19 cellular contexts compared by ENCODE assay signal in the genomic region with DNA sequence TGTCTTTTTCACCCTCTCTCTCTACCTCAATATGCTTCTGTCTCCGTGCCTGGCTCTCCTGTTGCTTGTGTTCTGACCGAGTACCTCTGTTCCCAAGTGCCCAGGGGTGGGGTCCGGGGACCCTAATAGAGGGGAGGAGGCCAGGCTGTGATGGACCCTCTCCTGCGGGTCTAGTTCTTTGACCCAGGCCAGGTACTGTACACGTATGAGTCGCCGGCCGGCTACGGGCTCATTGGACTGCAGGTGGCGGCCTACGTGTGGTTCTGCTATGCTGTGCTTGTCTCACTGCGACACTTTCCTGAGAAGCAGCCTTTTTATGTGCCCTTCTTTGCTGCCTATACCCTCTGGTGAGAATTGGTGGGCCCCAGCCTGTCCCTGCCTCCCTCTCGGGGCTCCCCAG. TPM values are rescaled to one million over a fixed set of nuclear protein-coding genes. Genes with fewer than 3 reads are reported as not detected.
DNase-seq lines count a peak whose midpoint lies in the region; ATAC-seq, FAIRE-seq and TF ChIP-seq lines count a peak whose summit lies in the region.
"Had no signal": no experiment of that assay in that cellular context is flagged by ENCODE, and none has a peak within 500 bp of the region (broad histone marks: within the 10 kb centered on the region; RNA-seq: fewer than 3 reads in every experiment).

No MANE protein-coding gene starts in this region.

- CTCF ChIA-PET in GM12878 (lab: Yijun Ruan, JAX) = no interaction called here

- no peak for TF ChIP-seq CTCF in GM12878 (IDR thresholded peaks at IDR 0.05 in 2 of 3, conservative IDR thresholded peaks at IDR 0.05 in 1 of 3; ENCODE audit: control insufficient read depth in 2 of 3, extremely low read depth in 1 of 3, insufficient read depth in 1 of 3, low read depth in 3 of 3, low read length in 3 of 3)
- TF ChIP-seq CTCF in osteoblast (IDR thresholded peaks at IDR 0.05; ENCODE audit: extremely low read depth, low read depth, low read length) = no peak
- TF ChIP-seq CTCF in upper lobe of left lung (IDR thresholded peaks at IDR 0.05) = no peak

- DNase-seq in H7 (peak; percentile 51), GM12878 (ENCODE audit: low read depth, low spot score) (no peak), osteoblast (ENCODE audit: insufficient read length, low spot score, missing footprints) (peak; percentile 77), NAMALWA (ENCODE audit: low spot score) (no peak), NCI-H524 (lab: John Stamatoyannopoulos, UW) (no peak), upper lobe of left lung (no peak)
- DNase-seq: ACHN; AML-193; CD4-positive, alpha-beta memory T cell; DMS79; NCI-H1417; NCI-H187 treated with DMSO at 0.1 percent for 48 hours; NCI-H2171; NCI-H82 had no signal

- H3K4me3 ChIP-seq in BLaER1 treated with 17β-estradiol and CSF1 and Interleukin-3, amounts not matched to agents 10 nM and 100 nM = no peak overlapping the region
- no peak overlapping the region for H3K4me3 ChIP-seq in H7 (ENCODE audit: insufficient read depth, low read depth, low read length)
- no peak overlapping the region for H3K4me3 ChIP-seq in GM12878
- H3K4me3 ChIP-seq in osteoblast (ENCODE audit: insufficient read depth, low read length) = no peak overlapping the region
- H3K4me3 ChIP-seq in upper lobe of left lung = no peak overlapping the region

- H3K4me2 ChIP-seq in BLaER1 treated with 17β-estradiol and CSF1 and Interleukin-3, amounts not matched to agents 10 nM and 100 nM = peak overlapping the region in 6 of 11 experiments; percentile 7 to 65 (median 49); a peak in 6 of 22 replicates
- H3K4me2 ChIP-seq in GM12878 (ENCODE audit: control insufficient read depth, insufficient read depth) = peak overlapping the region; percentile 89
- H3K4me2 ChIP-seq in osteoblast (ENCODE audit: insufficient read depth, low read length) = no peak overlapping the region

- TF ChIP-seq EP300 in GM12878 (IDR thresholded peaks at IDR 0.05; ENCODE audit: borderline replicate concordance in 1 of 2, control insufficient read depth in 1 of 2, low read depth in 2 of 2, low read length in 2 of 2) (no peak), upper lobe of left lung (IDR thresholded peaks at IDR 0.05) (no peak)

- H3K36me3 ChIP-seq in BLaER1 treated with 17β-estradiol and CSF1 and Interleukin-3, amounts not matched to agents 10 nM and 100 nM = no peaks in the 10 kb centered on the region
- H3K36me3 ChIP-seq in H7 (replicated peaks; ENCODE audit: control insufficient read depth, insufficient read depth, low read length) (no peaks in the 10 kb centered on the region), GM12878 (ENCODE audit: control insufficient read depth in 2 of 2, insufficient read depth in 2 of 2, low read length in 1 of 2) (no peaks in the 10 kb centered on the region), osteoblast (ENCODE audit: insufficient read depth, low read length) (no peaks in the 10 kb centered on the region), upper lobe of left lung (no peaks in the 10 kb centered on the region)

- in situ Hi-C loops in GM12878 (cut with MboI) = no loop called here

- SMC1A ChIA-PET in GM12878 (lab: Charles Lee; ENCODE audit: uncharacterized antibody, unreplicated experiment) = interaction anchor here (1.0 kb wide), 1 partner anchor 13 kb away, joined by 4 read pairs; no protein-coding TSS in a partner anchor

- WGBS in GM12878 (ENCODE audit: insufficient coverage, insufficient replicate concordance, low lambda C conversion rate, missing lambda C conversion rate) = 74% methylated on average over 13 of the region's 13 CpGs
- 90 to 91% methylated on average over 13 of the region's 13 CpGs for WGBS in upper lobe of left lung, 2 donors

- POLR2A ChIA-PET in GM12878 (lab: Charles Lee) = no interaction called here

- peaks cover 44 to 78% (median 71%) of the 10 kb centered on the region in 11 experiments for H3K27me3 ChIP-seq in BLaER1 treated with 17β-estradiol and CSF1 and Interleukin-3, amounts not matched to agents 10 nM and 100 nM
- peaks cover 24% of the 10 kb centered on the region for H3K27me3 ChIP-seq in H7 (ENCODE audit: control insufficient read depth, insufficient read depth, low read length)
- H3K27me3 ChIP-seq in GM12878 (replicated peaks in 1 of 2; ENCODE audit: control insufficient read depth in 2 of 2, insufficient read depth in 2 of 2, low read length in 1 of 2) = peaks cover 4 to 5% of the 10 kb centered on the region in 2 experiments; a peak in 3 of 4 replicates
- H3K27me3 ChIP-seq in osteoblast (ENCODE audit: insufficient read depth, low read length) = peaks cover 33% of the 10 kb centered on the region
- peaks cover 0 to 19% (median 11%) of the 10 kb centered on the region in 4 donors for H3K27me3 ChIP-seq in upper lobe of left lung

- H3K27ac ChIP-seq in BLaER1 treated with 17β-estradiol and CSF1 and Interleukin-3, amounts not matched to agents 10 nM and 100 nM = no peak overlapping the region
- no peak overlapping the region for H3K27ac ChIP-seq in GM12878 (ENCODE audit: control insufficient read depth, insufficient read depth)
- no peak overlapping the region for H3K27ac ChIP-seq in osteoblast (ENCODE audit: low read depth, low read length)
- H3K27ac ChIP-seq in upper lobe of left lung = no peak overlapping the region

- RAD21 ChIA-PET in GM12878 (lab: Charles Lee; ENCODE audit: unreplicated experiment) = no interaction called here

- intact Hi-C loops in GM12878 (cut with micrococcal nuclease; ENCODE audit: unreplicated experiment) = no loop called here

- H3K79me2 ChIP-seq in GM12878 (ENCODE audit: control insufficient read depth, insufficient read depth, low read length) = no peaks in the 10 kb centered on the region
- no peaks in the 10 kb centered on the region for H3K79me2 ChIP-seq in osteoblast (ENCODE audit: insufficient read depth, low read length)

- FAIRE-seq in GM12878 (lab: Jason Lieb, UNC) = no peak
- FAIRE-seq: RCC 7860 had no signal

- no TSS peak for BruUV-seq in GM12878 (replicated peaks; lab: Mats Ljungman, UMichigan)

- H2AFZ ChIP-seq in GM12878 (ENCODE audit: control insufficient read depth, low read depth, low read length) (peak overlapping the region; percentile 94), osteoblast (ENCODE audit: low read length) (no peak overlapping the region)

- peaks cover 0 to 15% (median 5%) of the 10 kb centered on the region in 11 experiments; a peak in 7 of 22 replicates for H4K20me1 ChIP-seq in BLaER1 treated with 17β-estradiol and CSF1 and Interleukin-3, amounts not matched to agents 10 nM and 100 nM
- H4K20me1 ChIP-seq in GM12878 (ENCODE audit: control insufficient read depth, insufficient read depth) (no peaks in the 10 kb centered on the region), osteoblast (ENCODE audit: insufficient read depth, low read length) (peaks cover 4% of the 10 kb centered on the region)

- peaks cover 4 to 20% (median 11%) of the 10 kb centered on the region in 10 experiments; a peak in 13 of 20 replicates for H3K4me1 ChIP-seq in BLaER1 treated with 17β-estradiol and CSF1 and Interleukin-3, amounts not matched to agents 10 nM and 100 nM
- peaks cover 9% of the 10 kb centered on the region for H3K4me1 ChIP-seq in GM12878 (ENCODE audit: control insufficient read depth, insufficient read depth, low read length)
- no peaks in the 10 kb centered on the region for H3K4me1 ChIP-seq in osteoblast (ENCODE audit: insufficient read depth, low read length)
- peaks cover 11 to 22% (median 19%) of the 10 kb centered on the region in 4 donors for H3K4me1 ChIP-seq in upper lobe of left lung

- TF ChIP-seq POLR2A in GM12878 (IDR thresholded peaks at IDR 0.05; ENCODE audit: low read depth, low read length) (no peak), upper lobe of left lung (IDR thresholded peaks at IDR 0.05) (no peak)

- H3K9ac ChIP-seq in BLaER1 treated with 17β-estradiol and CSF1 and Interleukin-3, amounts not matched to agents 10 nM and 100 nM = no peak overlapping the region
- peak overlapping the region; percentile 50; the same call in 1 of the 2 replicates for H3K9ac ChIP-seq in GM12878 (ENCODE audit: control insufficient read depth, insufficient read depth, low read length)

- ATAC-seq in GM12878 = no peak
- ATAC-seq in upper lobe of left lung (ENCODE audit: low FRiP score in 2 of 2) = no peak
- ATAC-seq: HCT116, SK-N-SH treated with all-trans-retinoic acid at 6 μM for 48 hours had no signal

- no peaks in the 10 kb centered on the region; a peak in 1 of 22 replicates for H3K9me3 ChIP-seq in BLaER1 treated with 17β-estradiol and CSF1 and Interleukin-3, amounts not matched to agents 10 nM and 100 nM (replicated peaks in 1 of 11)
- no peaks in the 10 kb centered on the region for H3K9me3 ChIP-seq in GM12878 (replicated peaks; ENCODE audit: control insufficient read depth, insufficient read depth, low read length)
- H3K9me3 ChIP-seq in osteoblast (ENCODE audit: low read depth, low read length) = no peaks in the 10 kb centered on the region
- H3K9me3 ChIP-seq in upper lobe of left lung = no peaks in the 10 kb centered on the region

- no peak for TF ChIP-seq RAD21 in GM12878 (IDR thresholded peaks at IDR 0.05; ENCODE audit: insufficient read depth, low read depth, low read length)

RNA-seq across cellular contexts. Expression of a gene that starts 4.4 kb away (rescaled TPM):
- total RNA-seq in H7 (2014; rRNA removed; shearing (Covaris generic)) = 0.38 and 0.41 TPM in 2 replicates
- total RNA-seq in GM12878 (2013; cell fraction: nucleolus; rRNA removed) = 0.84 and 0.93 TPM in 2 replicates
- total RNA-seq in GM12878 (2014; rRNA removed) (0.11 TPM in 1 of 2 replicates, not detected in the other), GM12878 (2014; rRNA removed; fragmentation: Illumina TruSeq; extraction: Trizol) (0.04 and 0.09 TPM in 2 replicates), GM12878 (2021) (0.48 and 0.97 TPM in 2 replicates), osteoblast (not detected in 2 replicates), upper lobe of left lung (under 1 TPM in 3 of 6 donors, not detected in 3; 0.34 to 0.79 (median 0.49) TPM)
- 0.55 TPM for polyA plus RNA-seq in GM12878 (2011; ENCODE audit: low read depth)
- polyA plus RNA-seq in GM12878 (2011; rRNA removed) (0.09 and 0.45 TPM in 2 replicates), GM12878 (2014; fragmentation: Illumina TruSeq; extraction: Trizol) (0.09 and 0.14 TPM in 2 replicates), GM12878 (2014; fragmentation: Nextera tagmentation; extraction: Ambion mirVana) (not detected), GM12878 (2014; rRNA removed) (0.20 and 1.0 TPM in 2 replicates), GM12878 (2016; fragmentation: Nextera tagmentation; extraction: Ambion mirVana) (not detected)
- 0.21 and 0.53 TPM in 2 replicates for polyA plus RNA-seq in GM12878 (2011; cell fraction: cytosol; rRNA removed)
- 3.6 and 4.1 TPM in 2 replicates for polyA plus RNA-seq in GM12878 (2011; cell fraction: nucleus; rRNA removed)
- 1.2 and 2.1 TPM in 2 replicates for polyA plus RNA-seq in GM12878 (2012)
- polyA minus RNA-seq in GM12878 (2011; rRNA and poly(A)+ RNA removed) = 0.26 and 3.4 TPM in 2 replicates
- polyA minus RNA-seq in GM12878 (2011; cell fraction: cytosol; rRNA and poly(A)+ RNA removed) = not detected in 2 replicates
- 1.9 and 2.6 TPM in 2 replicates for polyA minus RNA-seq in GM12878 (2011; cell fraction: nucleus; rRNA and poly(A)+ RNA removed)
- total RNA-seq: CD4-positive, alpha-beta memory T cell; G401 had no signal
- polyA plus RNA-seq: CD4-positive, alpha-beta memory T cell had no signal

RNA-seq across cellular contexts. Expression of a gene that starts 7.9 kb away (rescaled TPM):
- 26.1 and 33.4 TPM in 2 replicates for total RNA-seq in H7 (2014; rRNA removed; shearing (Covaris generic))
- total RNA-seq in GM12878 (2013; cell fraction: nucleolus; rRNA removed) = 13.9 and 21.2 TPM in 2 replicates
- 3.3 and 4.5 TPM in 2 replicates for total RNA-seq in GM12878 (2014; rRNA removed)
- 2.2 and 2.8 TPM in 2 replicates for total RNA-seq in GM12878 (2014; rRNA removed; fragmentation: Illumina TruSeq; extraction: Trizol)
- 12.0 and 12.8 TPM in 2 replicates for total RNA-seq in GM12878 (2021)
- polyA plus RNA-seq in GM12878 (2011; ENCODE audit: low read depth) = 2.9 TPM
- 1.5 and 2.0 TPM in 2 replicates for polyA plus RNA-seq in GM12878 (2011; rRNA removed)
- 2.9 and 3.8 TPM in 2 replicates for polyA plus RNA-seq in GM12878 (2011; cell fraction: cytosol; rRNA removed)
- 11.7 and 15.6 TPM in 2 replicates for polyA plus RNA-seq in GM12878 (2011; cell fraction: nucleus; rRNA removed)
- 5.6 and 6.5 TPM in 2 replicates for polyA plus RNA-seq in GM12878 (2012)
- polyA plus RNA-seq in GM12878 (2014; fragmentation: Illumina TruSeq; extraction: Trizol) = 3.3 and 4.3 TPM in 2 replicates
- polyA plus RNA-seq in GM12878 (2014; fragmentation: Nextera tagmentation; extraction: Ambion mirVana) = under 1 TPM; 0.43 to 0.75 TPM
- 6.9 and 9.0 TPM in 2 replicates for polyA plus RNA-seq in GM12878 (2014; rRNA removed)
- 1 to 10 TPM; 2.3 to 2.6 TPM for polyA plus RNA-seq in GM12878 (2016; fragmentation: Nextera tagmentation; extraction: Ambion mirVana)
- polyA minus RNA-seq in GM12878 (2011; rRNA and poly(A)+ RNA removed) = 2.5 and 6.0 TPM in 2 replicates
- 4.7 and 6.0 TPM in 2 replicates for polyA minus RNA-seq in GM12878 (2011; cell fraction: cytosol; rRNA and poly(A)+ RNA removed)
- 7.4 and 10.6 TPM in 2 replicates for polyA minus RNA-seq in GM12878 (2011; cell fraction: nucleus; rRNA and poly(A)+ RNA removed)
- 23.9 and 30.0 TPM in 2 replicates for total RNA-seq in osteoblast
- total RNA-seq in upper lobe of left lung = 10 to 100 TPM; 13.7 to 30.7 (median 17.8) TPM

RNA-seq across cellular contexts. Expression of a gene that starts 15.1 kb away (rescaled TPM):
- total RNA-seq in H7 (2014; rRNA removed; shearing (Covaris generic)) = 96.5 and 152 TPM in 2 replicates
- 5.1 and 6.4 TPM in 2 replicates for total RNA-seq in GM12878 (2013; cell fraction: nucleolus; rRNA removed)
- total RNA-seq in GM12878 (2014; rRNA removed) (57.7 and 78.6 TPM in 2 replicates), GM12878 (2014; rRNA removed; fragmentation: Illumina TruSeq; extraction: Trizol) (32.0 and 41.3 TPM in 2 replicates), GM12878 (2021) (68.8 and 72.9 TPM in 2 replicates), osteoblast (18.3 and 23.2 TPM in 2 replicates), upper lobe of left lung (10 to 100 TPM; 13.6 to 21.2 (median 18.8) TPM)
- 20.5 TPM for polyA plus RNA-seq in GM12878 (2011; ENCODE audit: low read depth)
- polyA plus RNA-seq in GM12878 (2011; rRNA removed) (8.8 and 30.5 TPM in 2 replicates), GM12878 (2014; fragmentation: Illumina TruSeq; extraction: Trizol) (15.2 and 46.6 TPM in 2 replicates), GM12878 (2014; fragmentation: Nextera tagmentation; extraction: Ambion mirVana) (10 to 100 TPM in 1 of 2 experiments, 1 to 10 TPM in 1; 6.2 to 23.1 TPM), GM12878 (2014; rRNA removed) (56.1 and 66.2 TPM in 2 replicates), GM12878 (2016; fragmentation: Nextera tagmentation; extraction: Ambion mirVana) (10 to 100 TPM; 77.7 to 79.6 TPM)
- polyA plus RNA-seq in GM12878 (2011; cell fraction: cytosol; rRNA removed) = 57.1 and 73.1 TPM in 2 replicates
- 43.1 and 44.9 TPM in 2 replicates for polyA plus RNA-seq in GM12878 (2011; cell fraction: nucleus; rRNA removed)
- polyA plus RNA-seq in GM12878 (2012) = 29.8 and 33.2 TPM in 2 replicates
- polyA minus RNA-seq in GM12878 (2011; rRNA and poly(A)+ RNA removed) = 18.4 and 30.6 TPM in 2 replicates
- polyA minus RNA-seq in GM12878 (2011; cell fraction: cytosol; rRNA and poly(A)+ RNA removed) = 14.2 and 19.0 TPM in 2 replicates
- 8.0 and 13.3 TPM in 2 replicates for polyA minus RNA-seq in GM12878 (2011; cell fraction: nucleus; rRNA and poly(A)+ RNA removed)

RNA-seq across cellular contexts. Expression of a gene that starts 15.6 kb away (rescaled TPM):
- 3.3 and 5.2 TPM in 2 replicates for total RNA-seq in H7 (2014; rRNA removed; shearing (Covaris generic))
- total RNA-seq in GM12878 (2013; cell fraction: nucleolus; rRNA removed) = 0.19 TPM in 1 of 2 replicates, not detected in the other
- 0.73 and 0.82 TPM in 2 replicates for total RNA-seq in GM12878 (2014; rRNA removed)
- total RNA-seq in GM12878 (2014; rRNA removed; fragmentation: Illumina TruSeq; extraction: Trizol) = 0.18 and 0.31 TPM in 2 replicates
- 0.80 and 1.4 TPM in 2 replicates for total RNA-seq in GM12878 (2021)
- 0.29 TPM for polyA plus RNA-seq in GM12878 (2011; ENCODE audit: low read depth)
- polyA plus RNA-seq in GM12878 (2011; rRNA removed) = 0.15 TPM in 1 of 2 replicates, not detected in the other
- polyA plus RNA-seq in GM12878 (2011; cell fraction: cytosol; rRNA removed) = 0.50 and 0.55 TPM in 2 replicates
- polyA plus RNA-seq in GM12878 (2011; cell fraction: nucleus; rRNA removed) = 0.38 and 0.43 TPM in 2 replicates
- polyA plus RNA-seq in GM12878 (2012) = 0.38 and 0.49 TPM in 2 replicates
- 0.11 and 0.43 TPM in 2 replicates for polyA plus RNA-seq in GM12878 (2014; fragmentation: Illumina TruSeq; extraction: Trizol)
- polyA plus RNA-seq in GM12878 (2014; fragmentation: Nextera tagmentation; extraction: Ambion mirVana) = under 1 TPM in 1 of 2 experiments, not detected in 1; 0.09 TPM
- 0.81 and 1.7 TPM in 2 replicates for polyA plus RNA-seq in GM12878 (2014; rRNA removed)
- 1 to 10 TPM; 1.1 to 1.7 TPM for polyA plus RNA-seq in GM12878 (2016; fragmentation: Nextera tagmentation; extraction: Ambion mirVana)
- polyA minus RNA-seq in GM12878 (2011; rRNA and poly(A)+ RNA removed) = 0.21 and 0.37 TPM in 2 replicates
- polyA minus RNA-seq in GM12878 (2011; cell fraction: cytosol; rRNA and poly(A)+ RNA removed) = not detected in 2 replicates
- polyA minus RNA-seq in GM12878 (2011; cell fraction: nucleus; rRNA and poly(A)+ RNA removed) = not detected in 2 replicates
- total RNA-seq in osteoblast = 0.36 and 0.59 TPM in 2 replicates
- 1 to 10 TPM in 1 of 6 donors, under 1 TPM in 2, not detected in 3; 0.40 to 1.4 (median 0.61) TPM for total RNA-seq in upper lobe of left lung

RNA-seq across cellular contexts. Expression of a gene that starts 48.5 kb away (rescaled TPM):
- 16.1 and 20.1 TPM in 2 replicates for total RNA-seq in H7 (2014; rRNA removed; shearing (Covaris generic))
- 33.3 and 49.5 TPM in 2 replicates for total RNA-seq in GM12878 (2013; cell fraction: nucleolus; rRNA removed)
- 8.0 and 9.5 TPM in 2 replicates for total RNA-seq in GM12878 (2014; rRNA removed)
- total RNA-seq in GM12878 (2014; rRNA removed; fragmentation: Illumina TruSeq; extraction: Trizol) = 4.3 and 6.5 TPM in 2 replicates
- 47.3 and 50.6 TPM in 2 replicates for total RNA-seq in GM12878 (2021)
- polyA plus RNA-seq in GM12878 (2011; ENCODE audit: low read depth) = 9.5 TPM
- 2.4 and 3.8 TPM in 2 replicates for polyA plus RNA-seq in GM12878 (2011; rRNA removed)
- 6.7 and 9.9 TPM in 2 replicates for polyA plus RNA-seq in GM12878 (2011; cell fraction: cytosol; rRNA removed)
- 76.7 and 94.7 TPM in 2 replicates for polyA plus RNA-seq in GM12878 (2011; cell fraction: nucleus; rRNA removed)
- polyA plus RNA-seq in GM12878 (2012) = 29.1 and 30.8 TPM in 2 replicates
- 1.7 and 7.4 TPM in 2 replicates for polyA plus RNA-seq in GM12878 (2014; fragmentation: Illumina TruSeq; extraction: Trizol)
- under 1 TPM; 0.18 to 0.24 TPM for polyA plus RNA-seq in GM12878 (2014; fragmentation: Nextera tagmentation; extraction: Ambion mirVana)
- 24.0 and 27.7 TPM in 2 replicates for polyA plus RNA-seq in GM12878 (2014; rRNA removed)
- 1 to 10 TPM; 6.9 to 8.1 TPM for polyA plus RNA-seq in GM12878 (2016; fragmentation: Nextera tagmentation; extraction: Ambion mirVana)
- polyA minus RNA-seq in GM12878 (2011; rRNA and poly(A)+ RNA removed) = 2.1 and 9.8 TPM in 2 replicates
- 10.2 and 11.2 TPM in 2 replicates for polyA minus RNA-seq in GM12878 (2011; cell fraction: cytosol; rRNA and poly(A)+ RNA removed)
- 13.1 and 24.6 TPM in 2 replicates for polyA minus RNA-seq in GM12878 (2011; cell fraction: nucleus; rRNA and poly(A)+ RNA removed)
- total RNA-seq in osteoblast = 33.6 and 39.1 TPM in 2 replicates
- total RNA-seq in upper lobe of left lung = 100 to 1,000 TPM in 1 of 6 donors, 10 to 100 TPM in 5; 52.6 to 170 (median 77.7) TPM

Comparison
In these comparisons a context has a peak if more than half of its experiments do, and no peak if none do; other contexts are left out.
1. DNase-seq: peak in H7 (single experiment) and osteoblast (single experiment); none in GM12878 (single experiment), NAMALWA (single experiment), NCI-H524 (0 of 2) and upper lobe of left lung (0 of 2).